1 cellular context compared by ENCODE assay signal in genomic region chr12:12349711-12350665, GRCh38.
TF ChIP-seq lines count a peak whose summit lies in the region.

Gene MANSC1, minus strand, starts transcription at chr12:12350242. Its CDS starts 6,928 bp downstream, at chr12:12343314.

TF ChIP-seq in HEK293, 187 proteins besides CTCF, POLR2A, EP300 and RAD21 (continued from another document and continues in another):
- TF ChIP-seq HIC1 (tag by site-specific recombination; IDR thresholded peaks at IDR 0.05) (peak; percentile 69), ZNF768 (tag by site-specific recombination; IDR thresholded peaks at IDR 0.05) (no peak), ZNF24 (tag by site-specific recombination; IDR thresholded peaks at IDR 0.05) (peak; percentile 65; the same call in 1 of the 2 replicates), ZNF76 (tag by site-specific recombination; IDR thresholded peaks at IDR 0.05; ENCODE audit: borderline replicate concordance, low read depth) (peak; percentile 82; the same call in 1 of the 2 replicates), ZNF596 (tag by site-specific recombination; IDR thresholded peaks at IDR 0.05) (peak; percentile 23; the same call in 1 of the 2 replicates), MEIS1 (CRISPR knock-in tag; IDR thresholded peaks at IDR 0.05; ENCODE audit: borderline replicate concordance) (no peak), ZSCAN30 (tag by site-specific recombination; IDR thresholded peaks at IDR 0.05) (peak; percentile 88), INSM2 (tag by site-specific recombination; IDR thresholded peaks at IDR 0.05) (peak; percentile 25; the same call in 1 of the 2 replicates), ZNF521 (tag by site-specific recombination; IDR thresholded peaks at IDR 0.05) (no peak), ZSCAN5A (tag by site-specific recombination; IDR thresholded peaks at IDR 0.05) (peak; percentile 88), ZNF571 (tag by site-specific recombination; IDR thresholded peaks at IDR 0.05) (no peak), KLF9 (tag by site-specific recombination; IDR thresholded peaks at IDR 0.05; ENCODE audit: low read depth) (no peak), ZNF148 (tag by site-specific recombination; IDR thresholded peaks at IDR 0.05; ENCODE audit: borderline replicate concordance) (no peak), ZNF37A (tag by site-specific recombination; IDR thresholded peaks at IDR 0.05) (no peak), RBAK (tag by site-specific recombination; IDR thresholded peaks at IDR 0.05) (no peak), ZNF302 (tag by site-specific recombination; IDR thresholded peaks at IDR 0.05; ENCODE audit: low read depth) (no peak), ZNF658 (tag by site-specific recombination; IDR thresholded peaks at IDR 0.05) (no peak), ZNF211 (tag by site-specific recombination; IDR thresholded peaks at IDR 0.05; ENCODE audit: low read depth) (no peak), ZNF112 (tag by site-specific recombination; IDR thresholded peaks at IDR 0.05) (no peak), ZBTB20 (tag by site-specific recombination; IDR thresholded peaks at IDR 0.05) (peak; percentile 87; the same call in 1 of the 2 replicates), ZNF10 (tag by site-specific recombination; IDR thresholded peaks at IDR 0.05) (peak; percentile 37), ZNF530 (tag by site-specific recombination; IDR thresholded peaks at IDR 0.05; ENCODE audit: low read depth) (no peak), ZNF558 (tag by site-specific recombination; IDR thresholded peaks at IDR 0.05) (no peak), ZNF2 (tag by site-specific recombination; IDR thresholded peaks at IDR 0.05) (no peak; the same call in 1 of the 2 replicates), ZNF16 (tag by site-specific recombination; IDR thresholded peaks at IDR 0.05; ENCODE audit: low read depth) (no peak), MYNN (tag by site-specific recombination; IDR thresholded peaks at IDR 0.05; ENCODE audit: borderline replicate concordance) (no peak), HOXD13 (CRISPR knock-in tag; IDR thresholded peaks at IDR 0.05; ENCODE audit: borderline replicate concordance) (no peak), GLIS1 (tag by site-specific recombination; IDR thresholded peaks at IDR 0.05) (peak; percentile 78), PRDM2 (tag by site-specific recombination; IDR thresholded peaks at IDR 0.05; ENCODE audit: borderline replicate concordance) (no peak; the same call in 1 of the 2 replicates), HOXC10 (CRISPR knock-in tag; IDR thresholded peaks at IDR 0.05) (no peak), EGR2 (tag by site-specific recombination; IDR thresholded peaks at IDR 0.05; ENCODE audit: low read depth) (peak; percentile 18; the same call in 1 of the 2 replicates), ZNF140 (tag by site-specific recombination; IDR thresholded peaks at IDR 0.05) (no peak)
- TF ChIP-seq, protein P1, sequence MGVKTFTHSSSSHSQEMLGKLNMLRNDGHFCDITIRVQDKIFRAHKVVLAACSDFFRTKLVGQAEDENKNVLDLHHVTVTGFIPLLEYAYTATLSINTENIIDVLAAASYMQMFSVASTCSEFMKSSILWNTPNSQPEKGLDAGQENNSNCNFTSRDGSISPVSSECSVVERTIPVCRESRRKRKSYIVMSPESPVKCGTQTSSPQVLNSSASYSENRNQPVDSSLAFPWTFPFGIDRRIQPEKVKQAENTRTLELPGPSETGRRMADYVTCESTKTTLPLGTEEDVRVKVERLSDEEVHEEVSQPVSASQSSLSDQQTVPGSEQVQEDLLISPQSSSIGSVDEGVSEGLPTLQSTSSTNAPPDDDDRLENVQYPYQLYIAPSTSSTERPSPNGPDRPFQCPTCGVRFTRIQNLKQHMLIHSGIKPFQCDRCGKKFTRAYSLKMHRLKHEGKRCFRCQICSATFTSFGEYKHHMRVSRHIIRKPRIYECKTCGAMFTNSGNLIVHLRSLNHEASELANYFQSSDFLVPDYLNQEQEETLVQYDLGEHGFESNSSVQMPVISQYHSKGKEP (tag by site-specific recombination; IDR thresholded peaks at IDR 0.05), result peak; percentile 62; the same call in 1 of the 2 replicates
- TF ChIP-seq, protein P2, sequence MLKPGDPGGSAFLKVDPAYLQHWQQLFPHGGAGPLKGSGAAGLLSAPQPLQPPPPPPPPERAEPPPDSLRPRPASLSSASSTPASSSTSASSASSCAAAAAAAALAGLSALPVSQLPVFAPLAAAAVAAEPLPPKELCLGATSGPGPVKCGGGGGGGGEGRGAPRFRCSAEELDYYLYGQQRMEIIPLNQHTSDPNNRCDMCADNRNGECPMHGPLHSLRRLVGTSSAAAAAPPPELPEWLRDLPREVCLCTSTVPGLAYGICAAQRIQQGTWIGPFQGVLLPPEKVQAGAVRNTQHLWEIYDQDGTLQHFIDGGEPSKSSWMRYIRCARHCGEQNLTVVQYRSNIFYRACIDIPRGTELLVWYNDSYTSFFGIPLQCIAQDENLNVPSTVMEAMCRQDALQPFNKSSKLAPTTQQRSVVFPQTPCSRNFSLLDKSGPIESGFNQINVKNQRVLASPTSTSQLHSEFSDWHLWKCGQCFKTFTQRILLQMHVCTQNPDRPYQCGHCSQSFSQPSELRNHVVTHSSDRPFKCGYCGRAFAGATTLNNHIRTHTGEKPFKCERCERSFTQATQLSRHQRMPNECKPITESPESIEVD (tag by site-specific recombination; IDR thresholded peaks at IDR 0.05), result no peak
- TF ChIP-seq, protein P3, sequence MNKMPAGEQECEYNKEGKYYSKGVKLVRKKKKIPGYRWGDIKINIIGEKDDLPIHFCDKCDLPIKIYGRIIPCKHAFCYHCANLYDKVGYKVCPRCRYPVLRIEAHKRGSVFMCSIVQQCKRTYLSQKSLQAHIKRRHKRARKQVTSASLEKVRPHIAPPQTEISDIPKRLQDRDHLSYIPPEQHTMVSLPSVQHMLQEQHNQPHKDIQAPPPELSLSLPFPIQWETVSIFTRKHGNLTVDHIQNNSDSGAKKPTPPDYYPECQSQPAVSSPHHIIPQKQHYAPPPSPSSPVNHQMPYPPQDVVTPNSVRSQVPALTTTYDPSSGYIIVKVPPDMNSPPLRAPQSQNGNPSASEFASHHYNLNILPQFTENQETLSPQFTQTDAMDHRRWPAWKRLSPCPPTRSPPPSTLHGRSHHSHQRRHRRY (tag by site-specific recombination; IDR thresholded peaks at IDR 0.05), result no peak
- TF ChIP-seq, protein P4, sequence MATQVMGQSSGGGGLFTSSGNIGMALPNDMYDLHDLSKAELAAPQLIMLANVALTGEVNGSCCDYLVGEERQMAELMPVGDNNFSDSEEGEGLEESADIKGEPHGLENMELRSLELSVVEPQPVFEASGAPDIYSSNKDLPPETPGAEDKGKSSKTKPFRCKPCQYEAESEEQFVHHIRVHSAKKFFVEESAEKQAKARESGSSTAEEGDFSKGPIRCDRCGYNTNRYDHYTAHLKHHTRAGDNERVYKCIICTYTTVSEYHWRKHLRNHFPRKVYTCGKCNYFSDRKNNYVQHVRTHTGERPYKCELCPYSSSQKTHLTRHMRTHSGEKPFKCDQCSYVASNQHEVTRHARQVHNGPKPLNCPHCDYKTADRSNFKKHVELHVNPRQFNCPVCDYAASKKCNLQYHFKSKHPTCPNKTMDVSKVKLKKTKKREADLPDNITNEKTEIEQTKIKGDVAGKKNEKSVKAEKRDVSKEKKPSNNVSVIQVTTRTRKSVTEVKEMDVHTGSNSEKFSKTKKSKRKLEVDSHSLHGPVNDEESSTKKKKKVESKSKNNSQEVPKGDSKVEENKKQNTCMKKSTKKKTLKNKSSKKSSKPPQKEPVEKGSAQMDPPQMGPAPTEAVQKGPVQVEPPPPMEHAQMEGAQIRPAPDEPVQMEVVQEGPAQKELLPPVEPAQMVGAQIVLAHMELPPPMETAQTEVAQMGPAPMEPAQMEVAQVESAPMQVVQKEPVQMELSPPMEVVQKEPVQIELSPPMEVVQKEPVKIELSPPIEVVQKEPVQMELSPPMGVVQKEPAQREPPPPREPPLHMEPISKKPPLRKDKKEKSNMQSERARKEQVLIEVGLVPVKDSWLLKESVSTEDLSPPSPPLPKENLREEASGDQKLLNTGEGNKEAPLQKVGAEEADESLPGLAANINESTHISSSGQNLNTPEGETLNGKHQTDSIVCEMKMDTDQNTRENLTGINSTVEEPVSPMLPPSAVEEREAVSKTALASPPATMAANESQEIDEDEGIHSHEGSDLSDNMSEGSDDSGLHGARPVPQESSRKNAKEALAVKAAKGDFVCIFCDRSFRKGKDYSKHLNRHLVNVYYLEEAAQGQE (tag by site-specific recombination; IDR thresholded peaks at IDR 0.05), result no peak
